Comparison of ENCODE assay signal across 1 cellular context in the genomic region with DNA sequence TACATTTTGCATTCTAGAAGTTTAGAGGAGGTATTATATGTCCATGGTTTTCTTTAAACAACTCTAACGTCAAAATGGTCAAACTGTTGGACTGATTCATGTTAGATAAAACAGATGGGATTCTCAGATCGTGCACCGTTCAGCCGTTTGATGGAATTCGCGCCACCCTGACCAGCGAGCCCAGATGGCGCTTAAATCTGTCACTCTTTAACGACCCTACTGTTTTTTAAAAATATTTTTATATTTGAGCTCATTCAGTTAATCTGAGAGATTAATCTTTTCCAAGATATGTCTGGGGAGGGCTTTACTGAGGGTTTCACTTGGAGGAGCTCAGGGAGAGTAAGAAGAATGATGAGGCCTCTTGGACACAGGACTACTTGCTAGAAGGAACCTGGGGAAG.
TF ChIP-seq lines count a peak whose summit lies in the region.

No MANE protein-coding gene starts in this region.

TF ChIP-seq in HCT116, 20 proteins besides CTCF, POLR2A, EP300 and RAD21 (continued from another document):
- TF ChIP-seq TCF7L2 (IDR thresholded peaks at IDR 0.05; ENCODE audit: borderline replicate concordance, extremely low read depth, insufficient read depth, insufficient read length), result no peak
- no peak for TF ChIP-seq CEBPB (IDR thresholded peaks at IDR 0.05; ENCODE audit: low read depth)
- TF ChIP-seq FOSL1 (IDR thresholded peaks at IDR 0.05; ENCODE audit: low read depth), result no peak
- no peak for TF ChIP-seq ELF1 (IDR thresholded peaks at IDR 0.05; ENCODE audit: borderline replicate concordance, low read depth)
